In genomic region chr1:32761253-32761877, GRCh38 we compare ENCODE assay signal across 7 cellular contexts. TPM values are rescaled to one million over a fixed set of nuclear protein-coding genes. Genes with fewer than 3 reads are reported as not detected.
A peak's percentile ranks its signal among the peaks of the same experiment; 100 is the strongest.
DNase-seq lines count a peak whose midpoint lies in the region; ATAC-seq and TF ChIP-seq lines count a peak whose summit lies in the region.

No MANE protein-coding gene starts in this region.

- no peaks in the 10 kb centered on the region for H3K27me3 Mint-ChIP-seq in endodermal cell (ENCODE audit: insufficient read depth)

- peak; percentile 55 for DNase-seq in GM12865 (ENCODE audit: low read depth)
- DNase-seq in NCI-H69 (lab: John Stamatoyannopoulos, UW), result peak; percentile 37
- DNase-seq in endodermal cell, result peak; percentile 85
- peak; percentile 95 for DNase-seq in renal cortical epithelial cell (ENCODE audit: low read depth)
- no peak for DNase-seq in SKM-1 treated with dmso at 0.1 percent for 144 hours (lab: John Stamatoyannopoulos, UW; ENCODE audit: unreplicated experiment)

- peaks cover 8% of the 10 kb centered on the region for H3K36me3 ChIP-seq in endodermal cell (ENCODE audit: control insufficient read depth, insufficient read depth, low read length)

- peaks cover 71% of the 10 kb centered on the region for H3K4me1 Mint-ChIP-seq in endodermal cell

- peaks cover 56% of the 10 kb centered on the region for H3K4me1 ChIP-seq in endodermal cell (ENCODE audit: control insufficient read depth, insufficient read depth, low read length)

- H3K27me3 ChIP-seq in endodermal cell (ENCODE audit: control insufficient read depth, insufficient read depth, low read length, poor library complexity, severe bottlenecking), result no peaks in the 10 kb centered on the region

- ATAC-seq in GM18868 (IDR thresholded peaks at IDR 0.05; ENCODE audit: unreplicated experiment) (no peak), GM21390 (IDR thresholded peaks at IDR 0.05; ENCODE audit: unreplicated experiment) (no peak)

- peak overlapping the region; percentile 92 for H3K27ac Mint-ChIP-seq in endodermal cell

- no peaks in the 10 kb centered on the region for H3K9me3 Mint-ChIP-seq in endodermal cell

- peaks cover 15% of the 10 kb centered on the region for H3K36me3 Mint-ChIP-seq in endodermal cell (ENCODE audit: low read depth)

- H3K4me3 ChIP-seq in GM12865 (ENCODE audit: low read depth, low read length) (no peak overlapping the region), endodermal cell (ENCODE audit: low read length) (no peak overlapping the region)

- 74 to 83% methylated on average over 7 to 10 of the region's 10 CpGs for WGBS in endodermal cell (ENCODE audit: insufficient coverage in 1 of 2, insufficient read length in 1 of 2), 2 experiments

- peak overlapping the region; percentile 32 for H3K4me3 Mint-ChIP-seq in endodermal cell

- no peak overlapping the region for H3K27ac ChIP-seq in endodermal cell (ENCODE audit: low read depth, low read length)

- H3K9me3 ChIP-seq in endodermal cell (ENCODE audit: control insufficient read depth, low read length), result no peaks in the 10 kb centered on the region

- peak overlapping the region; percentile 42 for H3K9ac ChIP-seq in endodermal cell (ENCODE audit: extremely low read depth, low read length, poor library complexity, severe bottlenecking)

- TF ChIP-seq CTCF in GM12865 (IDR thresholded peaks at IDR 0.05; ENCODE audit: insufficient read depth, low read depth, low read length, missing control alignments) (no peak), endodermal cell (conservative IDR thresholded peaks at IDR 0.05) (no peak)

RNA-seq across cellular contexts. Expression of gene YARS1, which starts 55.8 kb away (rescaled TPM):
- 100 to 1,000 TPM; 141 to 154 TPM for total RNA-seq in endodermal cell
- polyA plus RNA-seq in endodermal cell (2013, experiment 1 of 2), result 120 TPM
- 113 TPM for polyA plus RNA-seq in endodermal cell (2013, experiment 2 of 2)
- total RNA-seq in renal cortical epithelial cell, result 94.7 and 105 TPM in 2 replicates

RNA-seq across cellular contexts. Expression of gene S100PBP, which starts 56.1 kb away (rescaled TPM):
- total RNA-seq in endodermal cell (100 to 1,000 TPM in 1 of 2 donors, 10 to 100 TPM in 1; 91.4 to 112 TPM), renal cortical epithelial cell (44.8 and 62.9 TPM in 2 replicates)
- 39.8 TPM for polyA plus RNA-seq in endodermal cell (2013, experiment 1 of 2)
- polyA plus RNA-seq in endodermal cell (2013, experiment 2 of 2), result 37.9 TPM

RNA-seq across cellular contexts. Expression of gene SYNC, which starts 58.8 kb away (rescaled TPM):
- total RNA-seq in endodermal cell, result under 1 TPM in 1 of 2 donors, not detected in 1; 0.18 TPM
- polyA plus RNA-seq in endodermal cell (2013, experiment 1 of 2), result 0.32 TPM
- 0.37 TPM for polyA plus RNA-seq in endodermal cell (2013, experiment 2 of 2)
- 53.7 and 68.7 TPM in 2 replicates for total RNA-seq in renal cortical epithelial cell

Comparison
In these comparisons a context has a peak if more than half of its experiments do, and no peak if none do; other contexts are left out.
1. RNA of gene SYNC, which starts 58.8 kb away (total RNA-seq): 53.7 to 68.7 TPM in renal cortical epithelial cell; 0.18 TPM in endodermal cell; every median in the first group is over 10 times any median in the second.